Comparison of ENCODE assay signal across 1 cellular context in genomic region chr2:88016086-88016947, GRCh38.
TF ChIP-seq lines count a peak whose summit lies in the region.

Gene RNU2-63P, minus strand, starts transcription at chr2:88016547.

TF ChIP-seq in GM23338, 12 proteins besides CTCF, POLR2A, EP300 and RAD21 (continued from another document):
- peak; percentile 74 for TF ChIP-seq ETS1 (IDR thresholded peaks at IDR 0.05)
- TF ChIP-seq REST (IDR thresholded peaks at IDR 0.05; ENCODE audit: unreplicated experiment): no peak
- TF ChIP-seq EZH2phosphoT487 (IDR thresholded peaks at IDR 0.05; ENCODE audit: unreplicated experiment): no peak
- peak; percentile 3 for TF ChIP-seq CREB1 (CRISPR knock-in tag; IDR thresholded peaks at IDR 0.05; ENCODE audit: low read depth)
- peak; percentile 54; the same call in 1 of the 2 replicates for TF ChIP-seq ZNF331 (CRISPR knock-in tag; IDR thresholded peaks at IDR 0.05; ENCODE audit: low read depth)
- no peak for TF ChIP-seq NANOG (IDR thresholded peaks at IDR 0.05; ENCODE audit: borderline replicate concordance)
- no peak for TF ChIP-seq ZNF114 (CRISPR knock-in tag; IDR thresholded peaks at IDR 0.05)
